In the genomic region with DNA sequence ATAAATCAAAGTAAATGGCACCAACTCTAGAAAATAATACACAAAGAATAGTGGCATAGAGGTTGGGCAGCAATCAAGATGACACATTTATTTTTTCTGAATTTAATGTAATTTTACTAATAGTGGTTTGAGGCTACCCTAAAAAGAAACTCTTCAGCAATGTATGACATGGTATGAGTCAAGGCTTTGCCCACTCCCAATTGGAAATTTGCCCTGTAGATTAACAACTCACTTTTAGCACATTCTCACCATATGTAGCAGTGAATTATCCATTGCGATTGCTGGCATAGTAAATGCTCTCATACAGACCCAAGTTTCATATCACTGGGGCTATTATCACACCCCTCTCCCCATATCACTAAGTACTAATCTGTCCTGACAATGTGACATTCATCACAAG, we compare ENCODE assay signal across 35 cellular contexts.
"Had no signal": no experiment of that assay in that cellular context is flagged by ENCODE, and none has a peak within 500 bp of the region (broad histone marks: within the 10 kb centered on the region; RNA-seq: fewer than 3 reads in every experiment).

No MANE protein-coding gene starts in this region.

- H3K4me1 ChIP-seq: body of pancreas, breast epithelium had no signal

- H3K27ac ChIP-seq: ascending aorta, body of pancreas, brain microvascular endothelial cell, breast epithelium, VCaP had no signal

- FAIRE-seq: TTC549 had no signal

- ATAC-seq: activated CD8-positive, alpha-beta T cell treated with anti-CD3 and anti-CD28 coated beads for 36 hours; activated naive CD8-positive, alpha-beta T cell treated with anti-CD3 and anti-CD28 coated beads, Interleukin-2, amount 50 U/mL, for 24 hours; activated T-cell treated with anti-CD3 and anti-CD28 coated beads, Interleukin-2, amount 50 U/mL, for 4 hours; activated T-cell treated with anti-CD3 and anti-CD28 coated beads, Interleukin-2, amount 50 U/mL, for 72 hours; body of pancreas had no signal

- H3K27ac Mint-ChIP-seq: activated B cell treated with CpG ODN at 0.5 μM for 24 hours; activated CD4-positive, alpha-beta memory T cell treated with anti-CD3 and anti-CD28 coated beads for 36 hours; activated CD4-positive, alpha-beta T cell treated with anti-CD3 and anti-CD28 coated beads, Interleukin-2, amount 10 ng/mL, durations not matched to agents 24 days and 14 days; activated CD8-positive, alpha-beta T cell treated with anti-CD3 and anti-CD28 coated beads for 36 hours; activated naive CD4-positive, alpha-beta T cell treated with anti-CD3 and anti-CD28 coated beads, Interleukin-2, amount 10 ng/mL, durations not matched to agents 7 days and 5 days; activated naive CD4-positive, alpha-beta T cell treated with anti-CD3 and anti-CD28 coated beads, Interleukin-2, amount 50 U/mL, for 24 hours; activated naive CD8-positive, alpha-beta T cell; activated naive CD8-positive, alpha-beta T cell treated with anti-CD3 and anti-CD28 coated beads, Interleukin-2, amount 10 ng/mL, durations not matched to agents 7 days and 5 days; activated naive CD8-positive, alpha-beta T cell treated with anti-CD3 and anti-CD28 coated beads, Interleukin-2, amount 50 U/mL, for 24 hours; activated T-cell treated with anti-CD3 and anti-CD28 coated beads, Interleukin-2, amount 50 U/mL, for 72 hours; activated T-helper 2 cell treated with anti-CD3 and anti-CD28 coated beads, Interferon-gamma antibody, Interleukin-2, Interleukin-4, amounts not matched to agents 10 μg/mL and 5 μg/mL and 100 μg/mL, durations not matched to agents 14 hours and 24 hours and 36 hours; T-helper 1 cell treated with Interleukin-12 subunit alpha and Interleukin-12 subunit beta and Interleukin-4 antibody, amounts not matched to agents 30 μg/mL and 1 μg/mL, for 36 hours; T-helper 2 cell treated with Interferon-gamma antibody and Interleukin-4, amounts not matched to agents 5 μg/mL and 100 μg/mL, for 36 hours had no signal

- H3K4me3 Mint-ChIP-seq: activated B cell treated with CpG ODN at 0.5 μM for 24 hours; activated CD4-positive, alpha-beta memory T cell treated with anti-CD3 and anti-CD28 coated beads for 36 hours; activated CD4-positive, alpha-beta T cell treated with anti-CD3 and anti-CD28 coated beads, Interleukin-2, amount 10 ng/mL, durations not matched to agents 24 days and 14 days; activated CD8-positive, alpha-beta T cell treated with anti-CD3 and anti-CD28 coated beads for 36 hours; activated naive CD4-positive, alpha-beta T cell treated with anti-CD3 and anti-CD28 coated beads, Interleukin-2, amount 10 ng/mL, durations not matched to agents 7 days and 5 days; activated naive CD4-positive, alpha-beta T cell treated with anti-CD3 and anti-CD28 coated beads, Interleukin-2, amount 50 U/mL, for 24 hours; activated naive CD8-positive, alpha-beta T cell; activated naive CD8-positive, alpha-beta T cell treated with anti-CD3 and anti-CD28 coated beads, Interleukin-2, amount 10 ng/mL, durations not matched to agents 7 days and 5 days; activated naive CD8-positive, alpha-beta T cell treated with anti-CD3 and anti-CD28 coated beads, Interleukin-2, amount 50 U/mL, for 24 hours; activated T-cell treated with anti-CD3 and anti-CD28 coated beads, Interleukin-2, amount 50 U/mL, for 4 hours; activated T-cell treated with anti-CD3 and anti-CD28 coated beads, Interleukin-2, amount 50 U/mL, for 72 hours; T-helper 1 cell treated with Interleukin-12 subunit alpha and Interleukin-12 subunit beta and Interleukin-4 antibody, amounts not matched to agents 30 μg/mL and 1 μg/mL, for 36 hours; T-helper 2 cell treated with Interferon-gamma antibody and Interleukin-4, amounts not matched to agents 5 μg/mL and 100 μg/mL, for 36 hours had no signal

- H3K9me3 Mint-ChIP-seq: activated B cell treated with CpG ODN at 0.5 μM for 24 hours; activated CD4-positive, alpha-beta memory T cell treated with anti-CD3 and anti-CD28 coated beads for 36 hours; activated T-cell treated with anti-CD3 and anti-CD28 coated beads, Interleukin-2, amount 50 U/mL, for 4 hours had no signal

- H3K36me3 Mint-ChIP-seq: activated CD4-positive, alpha-beta memory T cell treated with anti-CD3 and anti-CD28 coated beads for 36 hours; activated naive CD4-positive, alpha-beta T cell treated with anti-CD3 and anti-CD28 coated beads, Interleukin-2, amount 10 ng/mL, durations not matched to agents 7 days and 5 days; activated naive CD4-positive, alpha-beta T cell treated with anti-CD3 and anti-CD28 coated beads, Interleukin-2, amount 50 U/mL, for 24 hours; activated naive CD8-positive, alpha-beta T cell; activated naive CD8-positive, alpha-beta T cell treated with anti-CD3 and anti-CD28 coated beads, Interleukin-2, amount 10 ng/mL, durations not matched to agents 7 days and 5 days had no signal

- H3K27me3 Mint-ChIP-seq: activated CD4-positive, alpha-beta memory T cell treated with anti-CD3 and anti-CD28 coated beads for 36 hours; activated CD4-positive, alpha-beta T cell treated with anti-CD3 and anti-CD28 coated beads, Interleukin-2, amount 10 ng/mL, durations not matched to agents 24 days and 14 days; activated CD8-positive, alpha-beta T cell treated with anti-CD3 and anti-CD28 coated beads for 36 hours; activated naive CD4-positive, alpha-beta T cell treated with anti-CD3 and anti-CD28 coated beads, Interleukin-2, amount 10 ng/mL, durations not matched to agents 7 days and 5 days; activated naive CD4-positive, alpha-beta T cell treated with anti-CD3 and anti-CD28 coated beads, Interleukin-2, amount 50 U/mL, for 24 hours; activated naive CD8-positive, alpha-beta T cell; activated naive CD8-positive, alpha-beta T cell treated with anti-CD3 and anti-CD28 coated beads, Interleukin-2, amount 10 ng/mL, durations not matched to agents 7 days and 5 days; activated naive CD8-positive, alpha-beta T cell treated with anti-CD3 and anti-CD28 coated beads, Interleukin-2, amount 50 U/mL, for 24 hours had no signal

- H3K27me3 ChIP-seq: ascending aorta, body of pancreas, brain microvascular endothelial cell, breast epithelium had no signal

- H3K4me3 ChIP-seq: ascending aorta, body of pancreas, breast epithelium had no signal

- H3K36me3 ChIP-seq: ascending aorta, brain microvascular endothelial cell, breast epithelium had no signal

- H3K9me3 ChIP-seq: ascending aorta, body of pancreas, breast epithelium had no signal

- H3K4me1 Mint-ChIP-seq: activated B cell treated with CpG ODN at 0.5 μM for 24 hours; activated CD4-positive, alpha-beta T cell treated with anti-CD3 and anti-CD28 coated beads, Interleukin-2, amount 10 ng/mL, durations not matched to agents 24 days and 14 days; activated naive CD4-positive, alpha-beta T cell treated with anti-CD3 and anti-CD28 coated beads, Interleukin-2, amount 10 ng/mL, durations not matched to agents 7 days and 5 days; activated naive CD4-positive, alpha-beta T cell treated with anti-CD3 and anti-CD28 coated beads, Interleukin-2, amount 50 U/mL, for 24 hours; activated naive CD8-positive, alpha-beta T cell treated with anti-CD3 and anti-CD28 coated beads, Interleukin-2, amount 10 ng/mL, durations not matched to agents 7 days and 5 days; activated naive CD8-positive, alpha-beta T cell treated with anti-CD3 and anti-CD28 coated beads, Interleukin-2, amount 50 U/mL, for 24 hours had no signal

- DNase-seq: activated B cell treated with CpG ODN at 0.5 μM for 24 hours; activated CD4-positive, alpha-beta memory T cell treated with anti-CD3 and anti-CD28 coated beads for 36 hours; activated CD4-positive, alpha-beta T cell treated with anti-CD3 and anti-CD28 coated beads for 4 hours; activated CD4-positive, alpha-beta T cell treated with anti-CD3 and anti-CD28 coated beads, Interleukin-2, amount 10 ng/mL, durations not matched to agents 24 days and 14 days; activated CD4-positive, alpha-beta T cell treated with anti-CD3 and anti-CD28 coated beads, Interleukin-2, amount 50 U/mL, for 1 hour; activated CD4-positive, alpha-beta T cell treated with anti-CD3 and anti-CD28 coated beads, Interleukin-2, amount 50 U/mL, for 4 hours; activated CD4-positive, CD25-positive, alpha-beta regulatory T cell treated with anti-CD3 and anti-CD28 coated beads, Interleukin-2, amount 50 U/mL, for 72 hours; activated CD8-positive, alpha-beta memory T cell treated with anti-CD3 and anti-CD28 coated beads, Interleukin-2, amount 50 U/mL, for 4 hours; activated CD8-positive, alpha-beta T cell treated with anti-CD3 and anti-CD28 coated beads for 36 hours; activated effector memory CD4-positive, alpha-beta T cell treated with Interleukin-2 at 50 U/mL for 16 hours; activated gamma-delta T cell; activated naive CD4-positive, alpha-beta T cell treated with anti-CD3 and anti-CD28 coated beads, Interleukin-2, amount 10 ng/mL, durations not matched to agents 7 days and 5 days; activated naive CD4-positive, alpha-beta T cell treated with Interleukin-2 at 50 U/mL for 16 hours; activated naive CD8-positive, alpha-beta T cell treated with anti-CD3 and anti-CD28 coated beads, Interleukin-2, amount 10 ng/mL, durations not matched to agents 7 days and 5 days; activated naive CD8-positive, alpha-beta T cell treated with anti-CD3 and anti-CD28 coated beads, Interleukin-2, amount 50 U/mL, for 24 hours; activated T-cell treated with anti-CD3 and anti-CD28 coated beads for 4 hours; activated T-cell treated with anti-CD3 and anti-CD28 coated beads, Interleukin-2, amount 50 U/mL, for 1 hour; activated T-cell treated with anti-CD3 and anti-CD28 coated beads, Interleukin-2, amount 50 U/mL, for 4 hours; activated T-cell treated with anti-CD3 and anti-CD28 coated beads, Interleukin-2, amount 50 U/mL, for 72 hours; amygdala; anterior cingulate cortex; body of pancreas; brain microvascular endothelial cell; central memory CD4-positive, alpha-beta T cell; T-helper 2 cell; T-helper 9 cell had no signal
